In genomic region chr1:70462611-70463010, GRCh38 we compare ENCODE assay signal across 14 cellular contexts.
"Had no signal": no experiment of that assay in that cellular context is flagged by ENCODE, and none has a peak within 500 bp of the region (broad histone marks: within the 10 kb centered on the region; RNA-seq: fewer than 3 reads in every experiment).

No MANE protein-coding gene starts in this region.

- H3K27me3 Mint-ChIP-seq: brain had no signal

- H3K4me3 Mint-ChIP-seq: activated CD4-positive, alpha-beta T cell treated with anti-CD3 and anti-CD28 coated beads, Interleukin-2, amount 10 ng/mL, durations not matched to agents 7 days and 5 days; activated CD8-positive, alpha-beta T cell treated with anti-CD3 and anti-CD28 coated beads for 36 hours; activated naive CD4-positive, alpha-beta T cell treated with anti-CD3 and anti-CD28 coated beads, Interleukin-2, amount 50 U/mL, for 24 hours; brain; stimulated activated memory B cell treated with anti-CD40 and anti-IgM and Interleukin-4, amounts not matched to agents 10 μg/mL and 1 μg/mL and 100 μg/mL, for 72 hours had no signal

- H3K9me3 Mint-ChIP-seq: activated CD8-positive, alpha-beta T cell treated with anti-CD3 and anti-CD28 coated beads for 36 hours; activated naive CD4-positive, alpha-beta T cell treated with anti-CD3 and anti-CD28 coated beads, Interleukin-2, amount 50 U/mL, for 24 hours had no signal

- H3K27ac Mint-ChIP-seq: activated CD4-positive, alpha-beta T cell treated with anti-CD3 and anti-CD28 coated beads, Interleukin-2, amount 10 ng/mL, durations not matched to agents 7 days and 5 days; activated CD8-positive, alpha-beta T cell treated with anti-CD3 and anti-CD28 coated beads for 36 hours; activated naive CD4-positive, alpha-beta T cell treated with anti-CD3 and anti-CD28 coated beads, Interleukin-2, amount 50 U/mL, for 24 hours; brain; stimulated activated memory B cell treated with anti-CD40 and anti-IgM and Interleukin-4, amounts not matched to agents 10 μg/mL and 1 μg/mL and 100 μg/mL, for 72 hours had no signal

- DNase-seq: activated CD4-positive, alpha-beta T cell treated with anti-CD3 and anti-CD28 coated beads, Interleukin-2, amount 10 ng/mL, durations not matched to agents 7 days and 5 days; activated CD8-positive, alpha-beta T cell treated with anti-CD3 and anti-CD28 coated beads for 36 hours; activated gamma-delta T cell treated with Interleukin-2 at 50 U/mL for 16 hours; activated T-cell treated with anti-CD3 and anti-CD28 coated beads, Interleukin-2, amount 50 U/mL, for 1 hour; aorta; dermis blood vessel endothelial cell; effector CD8-positive, alpha-beta T cell; heart left ventricle; stimulated activated CD4-positive, alpha-beta T cell treated with anti-CD3 and anti-CD28 coated beads, Interleukin-15, amount 100 ng/mL, for 24 hours; stomach; T-helper 2 cell had no signal

- H3K4me1 Mint-ChIP-seq: activated CD4-positive, alpha-beta T cell treated with anti-CD3 and anti-CD28 coated beads, Interleukin-2, amount 10 ng/mL, durations not matched to agents 7 days and 5 days; activated naive CD4-positive, alpha-beta T cell treated with anti-CD3 and anti-CD28 coated beads, Interleukin-2, amount 50 U/mL, for 24 hours; stimulated activated memory B cell treated with anti-CD40 and anti-IgM and Interleukin-4, amounts not matched to agents 10 μg/mL and 1 μg/mL and 100 μg/mL, for 72 hours had no signal

- H3K36me3 Mint-ChIP-seq: brain; stimulated activated memory B cell treated with anti-CD40 and anti-IgM and Interleukin-4, amounts not matched to agents 10 μg/mL and 1 μg/mL and 100 μg/mL, for 72 hours had no signal
